In genomic region chr18:8785261-8785660, GRCh38 we compare ENCODE assay signal across 24 cellular contexts.
"Had no signal": no experiment of that assay in that cellular context is flagged by ENCODE, and none has a peak within 500 bp of the region (broad histone marks: within the 10 kb centered on the region; RNA-seq: fewer than 3 reads in every experiment).

No MANE protein-coding gene starts in this region.

- H3K27ac ChIP-seq: stomach, tibial artery, upper lobe of right lung had no signal

- H3K4me1 ChIP-seq: stomach, tibial artery, upper lobe of right lung had no signal

- H3K27me3 ChIP-seq: stomach, tibial artery, upper lobe of right lung had no signal

- H3K9me3 Mint-ChIP-seq: activated B cell treated with CpG ODN at 0.5 μM for 24 hours; activated CD8-positive, alpha-beta T cell treated with anti-CD3 and anti-CD28 coated beads for 36 hours had no signal

- H3K27ac Mint-ChIP-seq: activated B cell treated with CpG ODN at 0.5 μM for 24 hours; activated CD8-positive, alpha-beta T cell treated with anti-CD3 and anti-CD28 coated beads for 36 hours; activated naive CD8-positive, alpha-beta T cell; stimulated activated naive B cell treated with anti-CD40 and anti-IgM and Interleukin-4, amounts not matched to agents 10 μg/mL and 1 μg/mL and 100 μg/mL, for 72 hours; T-helper 17 cell had no signal

- H3K4me3 Mint-ChIP-seq: activated B cell treated with CpG ODN at 0.5 μM for 24 hours; activated CD8-positive, alpha-beta T cell treated with anti-CD3 and anti-CD28 coated beads for 36 hours; activated naive CD8-positive, alpha-beta T cell; stimulated activated naive B cell treated with anti-CD40 and anti-IgM and Interleukin-4, amounts not matched to agents 10 μg/mL and 1 μg/mL and 100 μg/mL, for 72 hours; T-helper 17 cell had no signal

- H3K4me3 ChIP-seq: mucosa of descending colon, stomach, tibial artery, upper lobe of right lung had no signal

- H3K36me3 Mint-ChIP-seq: activated naive CD8-positive, alpha-beta T cell had no signal

- ATAC-seq: activated CD8-positive, alpha-beta T cell treated with anti-CD3 and anti-CD28 coated beads for 36 hours; left cardiac atrium; left ventricle myocardium superior; mucosa of descending colon; right cardiac atrium; stimulated activated naive B cell treated with anti-CD40 and anti-IgM and Interleukin-4, amounts not matched to agents 10 μg/mL and 1 μg/mL and 100 μg/mL, for 72 hours; T-helper 17 cell; upper lobe of right lung had no signal

- H3K27me3 Mint-ChIP-seq: activated B cell treated with CpG ODN at 0.5 μM for 24 hours; stimulated activated naive B cell treated with anti-CD40 and anti-IgM and Interleukin-4, amounts not matched to agents 10 μg/mL and 1 μg/mL and 100 μg/mL, for 72 hours had no signal

- H3K9me3 ChIP-seq: mucosa of descending colon, stomach, tibial artery, upper lobe of right lung had no signal

- DNase-seq: activated B cell treated with CpG ODN at 0.5 μM for 24 hours; activated CD4-positive, alpha-beta T cell treated with anti-CD3 and anti-CD28 coated beads, Interleukin-2, amount 50 U/mL, for 1 hour; activated CD8-positive, alpha-beta T cell treated with anti-CD3 and anti-CD28 coated beads for 36 hours; activated effector memory CD4-positive, alpha-beta T cell treated with Interleukin-2 at 50 U/mL for 16 hours; activated naive CD4-positive, alpha-beta T cell treated with Interleukin-2 at 50 U/mL for 16 hours; activated T-cell treated with anti-CD3 and anti-CD28 coated beads for 4 hours; anterior cingulate cortex; dermis blood vessel endothelial cell; effector CD4-positive, alpha-beta T cell; left cardiac atrium; left ventricle myocardium superior; mucosa of descending colon; occipital lobe; posterior cingulate gyrus; right cardiac atrium; stimulated activated CD4-positive, alpha-beta T cell treated with anti-CD3 and anti-CD28 coated beads, Interleukin-15, amount 100 ng/mL, for 24 hours; stimulated activated CD4-positive, alpha-beta T cell treated with anti-CD3 and anti-CD28 coated beads, Interleukin-2, amount 100 ng/mL, for 24 hours; stimulated activated naive B cell treated with anti-CD40 and anti-IgM and Interleukin-4, amounts not matched to agents 10 μg/mL and 1 μg/mL and 100 μg/mL, for 72 hours; stomach; T-helper 17 cell; T1000; tibial artery; upper lobe of right lung had no signal

- H3K36me3 ChIP-seq: upper lobe of right lung had no signal
